23 cellular contexts compared by ENCODE assay signal in genomic region chr18:41703744-41704530, GRCh38.
DNase-seq lines count a peak whose midpoint lies in the region; TF ChIP-seq lines count a peak whose summit lies in the region.
"Had no signal": no experiment of that assay in that cellular context is flagged by ENCODE, and none has a peak within 500 bp of the region (broad histone marks: within the 10 kb centered on the region; RNA-seq: fewer than 3 reads in every experiment).

No MANE protein-coding gene starts in this region.

- in situ Hi-C loops in astrocyte of the spinal cord (cut with HindIII; ENCODE audit: low sequenced_read_pairs), result no loop called here

- intact Hi-C loops in MCF 10A (cut with micrococcal nuclease), result no loop called here

- H3K27me3 Mint-ChIP-seq in MCF 10A (ENCODE audit: insufficient read depth, unreplicated experiment), result peaks cover 19% of the 10 kb centered on the region
- H3K27me3 Mint-ChIP-seq: activated CD4-positive, alpha-beta memory T cell treated with anti-CD3 and anti-CD28 coated beads for 36 hours; natural killer cell treated with Interleukin-12 subunit alpha and Interleukin-12 subunit beta and Interleukin-15 and Interleukin-18, amount 100 ng/mL, for 72 hours had no signal

- DNase-seq in HT1080 (ENCODE audit: low read depth), result peak; percentile 24
- peak; percentile 34 for DNase-seq in astrocyte of the spinal cord (ENCODE audit: low read depth, low spot score)
- DNase-seq in foreskin fibroblast, result peak; percentile 18 to 50
- DNase-seq in retinal pigment epithelial cell (ENCODE audit: low read depth), result peak; percentile 20
- no peak for DNase-seq in occipital lobe (lab: John Stamatoyannopoulos, UW)
- DNase-seq in MCF 10A (ENCODE audit: unreplicated experiment), result no peak
- no peak for DNase-seq in D341Med (ENCODE audit: low spot score)
- DNase-seq: activated CD4-positive, alpha-beta memory T cell treated with anti-CD3 and anti-CD28 coated beads for 36 hours; activated gamma-delta T cell treated with Interleukin-2 at 50 U/mL for 16 hours; CD8-positive, alpha-beta T cell; DND-41; H7; left colon; midbrain; NCI-H1105; NCI-H524; pancreas; stimulated activated naive CD4-positive, alpha-beta T cell; thyroid gland had no signal

- CTCF ChIA-PET in MCF 10A (lab: Yijun Ruan, JAX), result interaction anchor here (0.6 to 1.2 kb wide), 2 partner anchors 40 to 97 kb away, joined by 3 to 4 read pairs; no protein-coding TSS in a partner anchor

- H3K36me3 Mint-ChIP-seq in MCF 10A (ENCODE audit: insufficient read depth, unreplicated experiment), result no peaks in the 10 kb centered on the region
- H3K36me3 Mint-ChIP-seq: activated CD4-positive, alpha-beta memory T cell treated with anti-CD3 and anti-CD28 coated beads for 36 hours; CD8-positive, alpha-beta T cell; natural killer cell treated with Interleukin-12 subunit alpha and Interleukin-12 subunit beta and Interleukin-15 and Interleukin-18, amount 100 ng/mL, for 72 hours had no signal

- no peak overlapping the region for H3K4me3 ChIP-seq in astrocyte of the spinal cord (ENCODE audit: low read depth, low read length)
- no peak overlapping the region for H3K4me3 ChIP-seq in foreskin fibroblast (ENCODE audit: low read depth in 1 of 2, low read length in 2 of 2)
- no peak overlapping the region for H3K4me3 ChIP-seq in retinal pigment epithelial cell (ENCODE audit: low read length)
- H3K4me3 ChIP-seq: hepatocyte, pancreas, SK-N-MC, thyroid gland had no signal

- no peak for TF ChIP-seq CTCF in astrocyte of the spinal cord (IDR thresholded peaks at IDR 0.05; ENCODE audit: low read depth, low read length)
- TF ChIP-seq CTCF in foreskin fibroblast (IDR thresholded peaks at IDR 0.05; ENCODE audit: low read depth, low read length), result no peak
- no peak for TF ChIP-seq CTCF in retinal pigment epithelial cell (conservative IDR thresholded peaks at IDR 0.05; ENCODE audit: low read depth, low read length)
- TF ChIP-seq CTCF in MCF 10A (IDR thresholded peaks at IDR 0.05; ENCODE audit: unreplicated experiment), result no peak

- POLR2A ChIA-PET in MCF 10A (lab: Yijun Ruan, JAX), result no interaction called here

- BruUV-seq in MCF 10A (replicated peaks; lab: Mats Ljungman, UMichigan), result no TSS peak

- no peaks in the 10 kb centered on the region for H3K9me3 Mint-ChIP-seq in MCF 10A (ENCODE audit: unreplicated experiment)
- H3K9me3 Mint-ChIP-seq: activated CD4-positive, alpha-beta memory T cell treated with anti-CD3 and anti-CD28 coated beads for 36 hours had no signal

- H3K4me1 Mint-ChIP-seq in MCF 10A (ENCODE audit: insufficient read depth, unreplicated experiment), result no peaks in the 10 kb centered on the region

- H3K27ac Mint-ChIP-seq in MCF 10A (ENCODE audit: low read depth, unreplicated experiment), result no peak overlapping the region
- H3K27ac Mint-ChIP-seq: activated CD4-positive, alpha-beta memory T cell treated with anti-CD3 and anti-CD28 coated beads for 36 hours; CD8-positive, alpha-beta T cell; natural killer cell treated with Interleukin-12 subunit alpha and Interleukin-12 subunit beta and Interleukin-15 and Interleukin-18, amount 100 ng/mL, for 72 hours; T-helper 2 cell treated with Interferon-gamma antibody and Interleukin-4, amounts not matched to agents 5 μg/mL and 100 μg/mL, for 36 hours had no signal

- no peak overlapping the region for H3K4me3 Mint-ChIP-seq in MCF 10A (ENCODE audit: unreplicated experiment)
- H3K4me3 Mint-ChIP-seq: activated CD4-positive, alpha-beta memory T cell treated with anti-CD3 and anti-CD28 coated beads for 36 hours; CD8-positive, alpha-beta T cell; natural killer cell treated with Interleukin-12 subunit alpha and Interleukin-12 subunit beta and Interleukin-15 and Interleukin-18, amount 100 ng/mL, for 72 hours; T-helper 2 cell treated with Interferon-gamma antibody and Interleukin-4, amounts not matched to agents 5 μg/mL and 100 μg/mL, for 36 hours had no signal

Comparison
In these comparisons a context has a peak if more than half of its experiments do, and no peak if none do; other contexts are left out.
1. DNase-seq: peak in HT1080 (single experiment), astrocyte of the spinal cord (single experiment), foreskin fibroblast (2 of 2) and retinal pigment epithelial cell (single experiment); none in occipital lobe (single experiment), MCF 10A (single experiment) and D341Med (single experiment).